In genomic region chr11:101880208-101880607, GRCh38 we compare ENCODE assay signal across 9 cellular contexts. TPM values are rescaled to one million over a fixed set of nuclear protein-coding genes. Genes with fewer than 3 reads are reported as not detected.
A peak's percentile ranks its signal among the peaks of the same experiment; 100 is the strongest.
DNase-seq lines count a peak whose midpoint lies in the region; ATAC-seq and TF ChIP-seq lines count a peak whose summit lies in the region.
"Had no signal": no experiment of that assay in that cellular context is flagged by ENCODE, and none has a peak within 500 bp of the region (broad histone marks: within the 10 kb centered on the region; RNA-seq: fewer than 3 reads in every experiment).

No MANE protein-coding gene starts in this region.

- peak overlapping the region in 1 of 2 experiments; percentile 38; a peak in 1 of 4 replicates for H4K8ac ChIP-seq in IMR-90 (ENCODE audit: low read depth in 2 of 2, low read length in 2 of 2)

- H3K27ac ChIP-seq in IMR-90 (ENCODE audit: insufficient read depth, low read length) (no peak overlapping the region), VCaP (no peak overlapping the region), liver (ENCODE audit: low read depth in 1 of 2, low read length in 2 of 2) (no peak overlapping the region), RWPE1 (no peak overlapping the region)
- H3K27ac ChIP-seq: HL-60 had no signal

- no peak overlapping the region; the same call in 1 of the 2 replicates for H3K18ac ChIP-seq in IMR-90 (ENCODE audit: low read depth, low read length)

- H2BK120ac ChIP-seq in IMR-90 (ENCODE audit: low read depth, low read length): peak overlapping the region; percentile 16; the same call in 1 of the 2 replicates

- H3K4ac ChIP-seq in IMR-90 (ENCODE audit: low read depth, low read length): peak overlapping the region; percentile 15; the same call in 1 of the 2 replicates

- H3K4me1 ChIP-seq in IMR-90 (ENCODE audit: control insufficient read depth, insufficient read depth, low read length): no peaks in the 10 kb centered on the region; the same call in 1 of the 2 replicates
- H3K4me1 ChIP-seq in liver (ENCODE audit: control insufficient read depth in 4 of 4, insufficient read depth in 4 of 4, low read length in 3 of 4): peaks cover 2 to 10% (median 6%) of the 10 kb centered on the region in 4 donors

- H2BK20ac ChIP-seq in IMR-90 (ENCODE audit: low read depth, low read length): peak overlapping the region; percentile 43; the same call in 1 of the 2 replicates

- H3K9me3 ChIP-seq in IMR-90 (ENCODE audit: control insufficient read depth, insufficient read depth, low read length) (no peaks in the 10 kb centered on the region), liver (ENCODE audit: control insufficient read depth in 4 of 4, low read length in 3 of 4) (no peaks in the 10 kb centered on the region)

- TF ChIP-seq RAD21 in IMR-90 (IDR thresholded peaks at IDR 0.05; ENCODE audit: low read length) (peak; percentile 45), liver (IDR thresholded peaks at IDR 0.05) (peak; percentile 73 to 78)

- H3K23ac ChIP-seq in IMR-90 (ENCODE audit: low read depth, low read length): no peak overlapping the region

- no peak overlapping the region for H2AFZ ChIP-seq in IMR-90 (replicated peaks; ENCODE audit: low read length, poor library complexity)

- peak; percentile 35; the same call in 1 of the 2 replicates for ATAC-seq in IMR-90 (ENCODE audit: low read depth)

- intact Hi-C loops in IMR-90 (cut with micrococcal nuclease): no loop called here

- peak overlapping the region; percentile 34 for H2BK5ac ChIP-seq in IMR-90 (ENCODE audit: low read depth, low read length, poor library complexity, severe bottlenecking)

- TF ChIP-seq CTCF in IMR-90 (conservative IDR thresholded peaks at IDR 0.05; ENCODE audit: low read depth, low read length): peak; percentile 53
- TF ChIP-seq CTCF in VCaP (conservative IDR thresholded peaks at IDR 0.05): peak; percentile 69
- TF ChIP-seq CTCF in liver (IDR thresholded peaks at IDR 0.05; ENCODE audit: low read depth, low read length, missing input control): peak; percentile 53
- no peak for TF ChIP-seq CTCF in RWPE1 (conservative IDR thresholded peaks at IDR 0.05; ENCODE audit: low read depth)

- no peaks in the 10 kb centered on the region for H4K20me1 ChIP-seq in IMR-90 (ENCODE audit: insufficient read depth, low read length)

- peak overlapping the region; percentile 91; the same call in 1 of the 2 replicates for H4K5ac ChIP-seq in IMR-90 (ENCODE audit: low read depth, low read length)

- POLR2A ChIA-PET in IMR-90 (lab: Charles Lee; ENCODE audit: unreplicated experiment) (no interaction called here), RWPE1 (lab: Yijun Ruan, JAX; ENCODE audit: low non-redundant PET) (no interaction called here)

- DNase-seq in ELR (ENCODE audit: low read depth) (peak; percentile 82), IMR-90 (peak; percentile 79), GOT3 (lab: John Stamatoyannopoulos, UW) (no peak), DMS79 treated with DMSO at 0.1 percent for 48 hours (lab: John Stamatoyannopoulos, UW) (no peak), RWPE1 (ENCODE audit: low spot score) (no peak), T-helper 9 cell (no peak)

- H3K14ac ChIP-seq in IMR-90 (replicated peaks; ENCODE audit: low read depth, low read length): no peak overlapping the region

- WGBS in IMR-90 (ENCODE audit: extremely low coverage in 2 of 2, insufficient read length in 1 of 2), 2 experiments: 100% methylated on average over 1 of the region's 4 CpGs; no CpG with 5 or more reads in 1 of the 2 experiments
- WGBS in liver: 34% methylated on average over 4 of the region's 4 CpGs

- H3K4me2 ChIP-seq in IMR-90 (ENCODE audit: low read depth, low read length): no peak overlapping the region

- CTCF ChIA-PET in IMR-90 (lab: Yijun Ruan, JAX): interaction anchor here (0.6 to 1.9 kb wide), 9 partner anchors 11 to 75 kb away, joined by 3 to 13 read pairs (median 4); partner anchors contain the start of gene CEP126
- CTCF ChIA-PET in RWPE1 (lab: Yijun Ruan, JAX): interaction anchor here (1.0 kb wide), 1 partner anchor 19 kb away, joined by 3 read pairs; no protein-coding TSS in a partner anchor

- H3K36me3 ChIP-seq in IMR-90 (ENCODE audit: control insufficient read depth, insufficient read depth, low read length) (no peaks in the 10 kb centered on the region), liver (ENCODE audit: control insufficient read depth in 4 of 4, insufficient read depth in 3 of 4, low read depth in 1 of 4, low read length in 3 of 4) (no peaks in the 10 kb centered on the region)

- H3K9ac ChIP-seq in IMR-90 (ENCODE audit: low read depth, low read length): no peak overlapping the region
- peak overlapping the region in 1 of 2 donors; percentile 53 for H3K9ac ChIP-seq in liver (ENCODE audit: low read depth in 1 of 2, low read length in 2 of 2)

- TF ChIP-seq POLR2A in IMR-90 (IDR thresholded peaks at IDR 0.05; ENCODE audit: low read depth, low read length): no peak

- H3K79me1 ChIP-seq in IMR-90 (ENCODE audit: low read depth in 1 of 2, low read length in 2 of 2): no peaks in the 10 kb centered on the region

- H3K9me1 ChIP-seq in IMR-90 (ENCODE audit: insufficient read depth, low read length): peaks cover 3% of the 10 kb centered on the region; the same call in 1 of the 2 replicates

- H2AK5ac ChIP-seq in IMR-90 (ENCODE audit: low read depth, low read length): peak overlapping the region; percentile 27; the same call in 1 of the 2 replicates

- H2BK15ac ChIP-seq in IMR-90 (ENCODE audit: low read depth, low read length): 0 out of 3 replicates have a peak overlapping the region, but pooled peaks have one; percentile 51

- dilution Hi-C loops in IMR-90 (cut with HindIII; ENCODE audit: low sequenced_read_pairs, unreplicated experiment): no loop called here

- H4K91ac ChIP-seq in IMR-90 (ENCODE audit: insufficient read depth, low read depth, low read length): no peak overlapping the region

- no peak overlapping the region for H3K4me3 ChIP-seq in IMR-90 (ENCODE audit: insufficient read depth, low read depth, low read length)
- peak overlapping the region in 1 of 3 donors; percentile 49 for H3K4me3 ChIP-seq in liver (ENCODE audit: low read depth in 1 of 3, low read length in 3 of 3)

- H3K56ac ChIP-seq in IMR-90 (ENCODE audit: extremely low read depth, insufficient read depth, low read length): no peak overlapping the region

- BruUV-seq in IMR-90 (replicated peaks; lab: Mats Ljungman, UMichigan): no TSS peak

- H3K27me3 ChIP-seq in IMR-90 (ENCODE audit: control insufficient read depth, insufficient read depth, low read length): no peaks in the 10 kb centered on the region
- peaks cover 0 to 3% (median 0%) of the 10 kb centered on the region in 4 donors for H3K27me3 ChIP-seq in liver (ENCODE audit: control insufficient read depth in 4 of 4, insufficient read depth in 4 of 4, low read length in 3 of 4)

- in situ Hi-C loops in IMR-90 (cut with MboI; ENCODE audit: low sequenced_read_pairs): no loop called here

- H2AK9ac ChIP-seq in IMR-90 (replicated peaks; ENCODE audit: low read depth, low read length, poor library complexity): no peak overlapping the region

TF ChIP-seq in IMR-90, 13 proteins besides CTCF, POLR2A, EP300 and RAD21:
- TF ChIP-seq SMC3 (IDR thresholded peaks at IDR 0.05; ENCODE audit: low read depth, low read length) (peak; percentile 31; the same call in 1 of the 2 replicates), NFE2L2 (IDR thresholded peaks at IDR 0.05; ENCODE audit: low read depth, low read length) (no peak)

TF ChIP-seq in liver, 16 proteins besides CTCF, POLR2A, EP300 and RAD21 (continues in another document):
- TF ChIP-seq SP1 (IDR thresholded peaks at IDR 0.05) (peak; percentile 15), HNF4A (conservative IDR thresholded peaks at IDR 0.05) (no peak), NR2F2 (IDR thresholded peaks at IDR 0.05) (no peak), MAX (IDR thresholded peaks at IDR 0.05) (no peak), EGR1 (IDR thresholded peaks at IDR 0.05; ENCODE audit: low read depth in 2 of 2) (no peak), JUND (IDR thresholded peaks at IDR 0.05) (no peak), HNF4G (IDR thresholded peaks at IDR 0.05) (no peak), YY1 (IDR thresholded peaks at IDR 0.05) (peak; percentile 83), FOXA2 (IDR thresholded peaks at IDR 0.05) (no peak), RXRA (IDR thresholded peaks at IDR 0.05) (peak in 1 of 2 donors; percentile 23), GABPA (IDR thresholded peaks at IDR 0.05 in 1 of 2, conservative IDR thresholded peaks at IDR 0.05 in 1 of 2) (no peak)
- TF ChIP-seq, protein P1, sequence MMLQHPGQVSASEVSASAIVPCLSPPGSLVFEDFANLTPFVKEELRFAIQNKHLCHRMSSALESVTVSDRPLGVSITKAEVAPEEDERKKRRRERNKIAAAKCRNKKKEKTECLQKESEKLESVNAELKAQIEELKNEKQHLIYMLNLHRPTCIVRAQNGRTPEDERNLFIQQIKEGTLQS (IDR thresholded peaks at IDR 0.05): no peak
- TF ChIP-seq, protein P2, sequence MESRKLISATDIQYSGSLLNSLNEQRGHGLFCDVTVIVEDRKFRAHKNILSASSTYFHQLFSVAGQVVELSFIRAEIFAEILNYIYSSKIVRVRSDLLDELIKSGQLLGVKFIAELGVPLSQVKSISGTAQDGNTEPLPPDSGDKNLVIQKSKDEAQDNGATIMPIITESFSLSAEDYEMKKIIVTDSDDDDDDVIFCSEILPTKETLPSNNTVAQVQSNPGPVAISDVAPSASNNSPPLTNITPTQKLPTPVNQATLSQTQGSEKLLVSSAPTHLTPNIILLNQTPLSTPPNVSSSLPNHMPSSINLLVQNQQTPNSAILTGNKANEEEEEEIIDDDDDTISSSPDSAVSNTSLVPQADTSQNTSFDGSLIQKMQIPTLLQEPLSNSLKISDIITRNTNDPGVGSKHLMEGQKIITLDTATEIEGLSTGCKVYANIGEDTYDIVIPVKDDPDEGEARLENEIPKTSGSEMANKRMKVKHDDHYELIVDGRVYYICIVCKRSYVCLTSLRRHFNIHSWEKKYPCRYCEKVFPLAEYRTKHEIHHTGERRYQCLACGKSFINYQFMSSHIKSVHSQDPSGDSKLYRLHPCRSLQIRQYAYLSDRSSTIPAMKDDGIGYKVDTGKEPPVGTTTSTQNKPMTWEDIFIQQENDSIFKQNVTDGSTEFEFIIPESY (IDR thresholded peaks at IDR 0.05): no peak

RNA-seq across cellular contexts. Expression of gene CEP126, which starts 34.6 kb away (rescaled TPM):
- total RNA-seq in IMR-90 (2012; rRNA removed) (0.72 and 1.1 TPM in 2 replicates), liver (under 1 TPM; 0.25 to 0.75 TPM)
- polyA plus RNA-seq in IMR-90 (2012; rRNA removed) (0.83 and 1.4 TPM in 2 replicates), liver (under 1 TPM; 0.02 to 0.07 TPM)
- 0.14 and 0.16 TPM in 2 replicates for polyA plus RNA-seq in IMR-90 (2012; cell fraction: cytosol; rRNA removed)
- 0.49 and 5.4 TPM in 2 replicates for polyA plus RNA-seq in IMR-90 (2012; cell fraction: nucleus; rRNA removed; ENCODE audit: low replicate concordance)

RNA-seq across cellular contexts. Expression of gene ANGPTL5, which starts 36.1 kb away (rescaled TPM):
- not detected in 2 replicates for total RNA-seq in IMR-90 (2012; rRNA removed)
- polyA plus RNA-seq in IMR-90 (2012; rRNA removed): not detected in 2 replicates
- polyA plus RNA-seq in IMR-90 (2012; cell fraction: cytosol; rRNA removed): not detected in 2 replicates
- not detected in 2 replicates for polyA plus RNA-seq in IMR-90 (2012; cell fraction: nucleus; rRNA removed; ENCODE audit: low replicate concordance)
- not detected for total RNA-seq in liver
- polyA plus RNA-seq in liver: not detected

Comparison
In these comparisons a context has a peak if more than half of its experiments do, and no peak if none do; other contexts are left out.
1. DNase-seq: peak in ELR (single experiment) and IMR-90 (single experiment); none in GOT3 (single experiment), DMS79 treated with DMSO at 0.1 percent for 48 hours (single experiment), RWPE1 (single experiment) and T-helper 9 cell (single experiment).